1 cellular context compared by ENCODE assay signal in genomic region chr3:39287216-39287858, GRCh38.
TF ChIP-seq lines count a peak whose summit lies in the region.

No MANE protein-coding gene starts in this region.

TF ChIP-seq in HepG2, 621 proteins besides CTCF, POLR2A, EP300 and RAD21:
- no peak for TF ChIP-seq YEATS2 (CRISPR knock-in tag; IDR thresholded peaks at IDR 0.05; ENCODE audit: borderline replicate concordance)
- no peak for TF ChIP-seq TBX2 (CRISPR knock-in tag; IDR thresholded peaks at IDR 0.05; ENCODE audit: borderline replicate concordance)
- TF ChIP-seq ZNF543 (CRISPR knock-in tag; IDR thresholded peaks at IDR 0.05), result no peak
- peak; percentile 73; the same call in 1 of the 2 replicates for TF ChIP-seq NFE2 (CRISPR knock-in tag; IDR thresholded peaks at IDR 0.05)
- TF ChIP-seq NFE2L2 (IDR thresholded peaks at IDR 0.05; ENCODE audit: low read length), result peak; percentile 77
- TF ChIP-seq TAF15 (IDR thresholded peaks at IDR 0.05; ENCODE audit: low read depth, low read length, poor library complexity, severe bottlenecking), result no peak
- TF ChIP-seq ELF4 (CRISPR knock-in tag; IDR thresholded peaks at IDR 0.05; ENCODE audit: borderline replicate concordance), result no peak
- no peak for TF ChIP-seq KDM1A (CRISPR knock-in tag; IDR thresholded peaks at IDR 0.05)
- no peak for TF ChIP-seq GRHL1 (CRISPR knock-in tag; conservative IDR thresholded peaks at IDR 0.05)
- TF ChIP-seq ZNF703 (CRISPR knock-in tag; IDR thresholded peaks at IDR 0.05; ENCODE audit: borderline replicate concordance), result no peak
- TF ChIP-seq ZC3H4 (CRISPR knock-in tag; IDR thresholded peaks at IDR 0.05; ENCODE audit: borderline replicate concordance), result no peak
- no peak for TF ChIP-seq NR3C1 (CRISPR knock-in tag; IDR thresholded peaks at IDR 0.05)
- no peak for TF ChIP-seq SP2 (CRISPR knock-in tag; IDR thresholded peaks at IDR 0.05)
- peak; percentile 61 for TF ChIP-seq FOSL2 (CRISPR knock-in tag; IDR thresholded peaks at IDR 0.05)
- no peak for TF ChIP-seq JUND (CRISPR knock-in tag; IDR thresholded peaks at IDR 0.05)
- TF ChIP-seq ZGPAT (CRISPR knock-in tag; IDR thresholded peaks at IDR 0.05), result no peak
